ENCODE assay signal across 17 cellular contexts in the genomic region with DNA sequence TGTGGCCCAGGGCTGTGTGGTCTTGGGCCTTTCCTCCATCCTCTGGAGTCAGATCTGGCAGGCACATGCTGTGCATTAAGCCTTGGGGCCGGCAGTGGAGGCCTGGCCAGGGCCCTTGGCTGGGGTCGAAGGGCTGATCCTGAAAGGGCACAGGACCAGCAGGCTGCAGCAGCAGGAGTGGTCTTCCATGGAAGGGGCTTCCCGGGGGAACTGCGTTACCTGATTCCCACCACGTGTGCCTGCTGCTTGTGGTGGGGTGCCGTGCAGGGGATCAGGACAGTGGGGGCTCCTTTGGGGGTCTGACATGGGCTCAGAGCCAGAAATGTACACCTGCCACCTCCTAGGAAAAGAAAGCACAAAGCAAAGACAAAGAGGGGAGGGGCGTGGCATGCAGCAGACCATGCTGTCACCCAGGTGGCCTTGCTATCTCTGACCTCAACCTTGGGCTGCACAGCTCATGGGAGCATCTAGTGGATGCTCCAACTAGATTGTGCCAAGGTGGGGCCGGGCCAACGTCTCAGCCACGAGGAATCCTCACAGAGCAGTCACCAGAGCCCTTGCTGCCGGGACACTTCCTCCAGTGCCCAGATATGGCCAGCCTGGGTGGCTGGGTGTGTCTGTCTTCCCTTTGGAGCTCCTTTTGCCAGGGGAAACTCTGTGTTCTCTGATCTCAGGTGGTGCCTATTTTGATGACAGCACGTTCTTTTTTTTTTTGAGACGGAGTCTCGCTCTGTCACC. TPM values are rescaled to one million over a fixed set of nuclear protein-coding genes. Genes with fewer than 3 reads are reported as not detected.
DNase-seq lines count a peak whose midpoint lies in the region; ATAC-seq and TF ChIP-seq lines count a peak whose summit lies in the region.
"Had no signal": no experiment of that assay in that cellular context is flagged by ENCODE, and none has a peak within 500 bp of the region (broad histone marks: within the 10 kb centered on the region; RNA-seq: fewer than 3 reads in every experiment).

No MANE protein-coding gene starts in this region.

- H3K27ac Mint-ChIP-seq in GM23338, result no peak overlapping the region

- H3K9ac ChIP-seq in BLaER1 (0 out of 2 replicates have a peak overlapping the region, but pooled peaks have one; percentile 13), neural cell (ENCODE audit: low read length) (no peak overlapping the region)

- H4K20me1 ChIP-seq in BLaER1 (no peaks in the 10 kb centered on the region), GM23338 (replicated peaks; ENCODE audit: insufficient read depth) (0 out of 2 replicates have a peak, but pooled peaks cover 4% of the 10 kb centered on the region), neural cell (ENCODE audit: insufficient read depth) (no peaks in the 10 kb centered on the region)

- H3K27me3 ChIP-seq in BLaER1 (no peaks in the 10 kb centered on the region), GM23338 (ENCODE audit: insufficient read depth) (no peaks in the 10 kb centered on the region), body of pancreas (no peaks in the 10 kb centered on the region), neural cell (ENCODE audit: insufficient read depth, low read depth, low read length) (no peaks in the 10 kb centered on the region)
- H3K27me3 ChIP-seq: BE2C, Peyer's patch had no signal

- H3K27me3 Mint-ChIP-seq in GM23338 (ENCODE audit: insufficient read depth, low read depth, poor library complexity), result peaks cover 10% of the 10 kb centered on the region

- TF ChIP-seq EP300 in neural cell (conservative IDR thresholded peaks at IDR 0.05; ENCODE audit: poor library complexity, severe bottlenecking), result no peak

- H3K4me2 ChIP-seq in BLaER1 (peak overlapping the region; percentile 85), GM23338 (no peak overlapping the region), neural cell (ENCODE audit: low read length) (no peak overlapping the region)

- H3K9me3 Mint-ChIP-seq in GM23338, result no peaks in the 10 kb centered on the region; the same call in 2 of the 3 replicates

- no peaks in the 10 kb centered on the region for H3K9me3 ChIP-seq in BLaER1
- H3K9me3 ChIP-seq in body of pancreas, result no peaks in the 10 kb centered on the region
- H3K9me3 ChIP-seq in neural cell (ENCODE audit: low read length), result no peaks in the 10 kb centered on the region
- H3K9me3 ChIP-seq: BE2C, Peyer's patch had no signal

- H3F3A ChIP-seq in GM23338 (replicated peaks; ENCODE audit: low read depth), result peaks cover 6% of the 10 kb centered on the region; the same call in 1 of the 2 replicates
- no peaks in the 10 kb centered on the region for H3F3A ChIP-seq in neural cell (ENCODE audit: insufficient read depth, low read length, poor library complexity, severe bottlenecking)

- 74 to 100% methylated on average over 2 to 14 of the region's 14 CpGs for WGBS in body of pancreas, 2 donors

- H3K4me3 ChIP-seq in BLaER1 (no peak overlapping the region), GM23338 (no peak overlapping the region), body of pancreas (no peak overlapping the region), neural cell (ENCODE audit: low read length) (no peak overlapping the region)
- H3K4me3 ChIP-seq: Peyer's patch had no signal

- ATAC-seq in GM23338, result peak; percentile 17
- ATAC-seq in body of pancreas, result peak; percentile 20

- TF ChIP-seq RAD21 in neural cell (conservative IDR thresholded peaks at IDR 0.05), result no peak

- H3K4me1 ChIP-seq in BLaER1, result peaks cover 51% of the 10 kb centered on the region
- H3K4me1 ChIP-seq in GM23338 (ENCODE audit: insufficient read depth), result no peaks in the 10 kb centered on the region
- H3K4me1 ChIP-seq in body of pancreas, result no peaks in the 10 kb centered on the region

- peaks cover 5% of the 10 kb centered on the region; the same call in 2 of the 3 replicates for H3K36me3 Mint-ChIP-seq in GM23338 (ENCODE audit: low read depth)

- H3K79me2 ChIP-seq in GM23338 (replicated peaks; ENCODE audit: insufficient read depth) (no peaks in the 10 kb centered on the region), neural cell (replicated peaks; ENCODE audit: insufficient read depth, low read length) (no peaks in the 10 kb centered on the region)

- H3K36me3 ChIP-seq in BLaER1 (peaks cover 19% of the 10 kb centered on the region), GM23338 (ENCODE audit: insufficient read depth) (no peaks in the 10 kb centered on the region), body of pancreas (replicated peaks in 1 of 2; ENCODE audit: insufficient read depth in 1 of 2, low read depth in 2 of 2) (peaks cover 0 to 3% of the 10 kb centered on the region in 2 donors), neural cell (ENCODE audit: insufficient read depth, low read length) (no peaks in the 10 kb centered on the region)
- H3K36me3 ChIP-seq: BE2C had no signal

- TF ChIP-seq POLR2A in body of pancreas (IDR thresholded peaks at IDR 0.05), result no peak

- no peak for TF ChIP-seq CTCF in GM23338 (conservative IDR thresholded peaks at IDR 0.05; ENCODE audit: low read depth in 2 of 2)
- TF ChIP-seq CTCF in body of pancreas (IDR thresholded peaks at IDR 0.05), result no peak
- TF ChIP-seq CTCF in neural cell (IDR thresholded peaks at IDR 0.05; ENCODE audit: poor library complexity, severe bottlenecking), result no peak

- H3K4me1 Mint-ChIP-seq in GM23338, result peaks cover 9% of the 10 kb centered on the region

- H3K27ac ChIP-seq in BLaER1 (peak overlapping the region; percentile 56), GM23338 (ENCODE audit: low read depth) (no peak overlapping the region), body of pancreas (no peak overlapping the region), neural cell (ENCODE audit: low read length) (no peak overlapping the region)
- H3K27ac ChIP-seq: Peyer's patch had no signal

- no peak for DNase-seq in GM23338 (ENCODE audit: low spot score)
- DNase-seq in body of pancreas, result no peak
- no peak for DNase-seq in stimulated activated naive CD4-positive, alpha-beta T cell (lab: John Stamatoyannopoulos, UW)
- no peak for DNase-seq in SKM-1 (lab: John Stamatoyannopoulos, UW; ENCODE audit: unreplicated experiment)
- no peak for DNase-seq in medulla oblongata (ENCODE audit: extremely low spot score)
- no peak for DNase-seq in DMS153 treated with DMSO at 0.1 percent for 48 hours (lab: John Stamatoyannopoulos, UW; ENCODE audit: unreplicated experiment)
- DNase-seq: DMS153, H7, NCI-H1417 treated with DMSO at 0.1 percent for 48 hours, NCI-H2081, NCI-H345, NCI-H526 treated with DMSO at 0.1 percent for 48 hours, Peyer's patch, SHP77 had no signal

- H3K4me3 Mint-ChIP-seq in GM23338, result no peak overlapping the region

- H2AFZ ChIP-seq in GM23338 (no peak overlapping the region), neural cell (ENCODE audit: low read depth, low read length) (no peak overlapping the region)

- H3K9me2 ChIP-seq in GM23338 (ENCODE audit: insufficient read depth) (no peaks in the 10 kb centered on the region), neural cell (ENCODE audit: insufficient read depth, low read length) (no peaks in the 10 kb centered on the region)

- intact Hi-C loops in body of pancreas (cut with DNase I), result no loop called here

TF ChIP-seq in GM23338, 12 proteins besides CTCF, POLR2A, EP300 and RAD21 (continues in another document):
- no peak for TF ChIP-seq STAT1 (IDR thresholded peaks at IDR 0.05; ENCODE audit: unreplicated experiment)
- TF ChIP-seq CREB1 (CRISPR knock-in tag; IDR thresholded peaks at IDR 0.05; ENCODE audit: low read depth), result no peak
- TF ChIP-seq JUNB (IDR thresholded peaks at IDR 0.05; ENCODE audit: unreplicated experiment), result no peak
- TF ChIP-seq NANOG (IDR thresholded peaks at IDR 0.05; ENCODE audit: borderline replicate concordance), result no peak
- TF ChIP-seq ZNF114 (CRISPR knock-in tag; IDR thresholded peaks at IDR 0.05), result no peak

TF ChIP-seq in neural cell, 6 proteins besides CTCF, POLR2A, EP300 and RAD21:
- TF ChIP-seq POLR2AphosphoS5 (IDR thresholded peaks at IDR 0.05) (peak; percentile 22), EZH2 (IDR thresholded peaks at IDR 0.05; ENCODE audit: borderline replicate concordance, insufficient read depth, low read length, poor library complexity, severe bottlenecking) (no peak)

RNA-seq across cellular contexts. Expression of gene YPEL1, which starts 17.9 kb away (rescaled TPM):
- 5.5 and 6.0 TPM in 2 replicates for total RNA-seq in GM23338 (2014; rRNA removed; shearing (Covaris generic))
- polyA plus RNA-seq in GM23338 (2016; fragmentation: Nextera tagmentation; extraction: Ambion mirVana), result 4.4 and 4.9 TPM in 2 replicates
- total RNA-seq in body of pancreas, result 1 to 10 TPM; 1.6 to 4.4 TPM
- polyA plus RNA-seq in neural cell, result 38.0 and 45.2 TPM in 2 replicates
- 64.3 and 66.9 TPM in 2 replicates for polyA minus RNA-seq in neural cell
